In the genomic region with DNA sequence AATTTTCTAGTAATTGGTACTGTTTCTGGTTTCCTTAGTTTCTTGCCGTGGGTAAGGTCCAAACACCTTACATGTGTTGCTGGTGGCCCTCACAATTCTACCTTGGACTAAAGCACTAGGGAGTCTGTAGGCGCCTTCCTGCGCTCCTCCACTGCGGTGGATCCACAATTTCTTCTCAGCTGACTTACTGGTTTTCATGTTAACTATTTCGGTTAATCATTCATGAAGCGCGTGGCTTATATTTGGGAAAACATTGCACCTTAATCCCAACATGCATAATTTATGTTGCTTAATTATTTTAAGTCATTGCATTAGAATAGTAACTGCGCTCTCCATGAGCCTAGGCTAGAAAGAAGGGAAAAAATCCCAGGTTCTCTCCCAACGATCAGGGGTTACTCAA, we compare ENCODE assay signal across 8 cellular contexts. TPM values are rescaled to one million over a fixed set of nuclear protein-coding genes. Genes with fewer than 3 reads are reported as not detected.
DNase-seq lines count a peak whose midpoint lies in the region; ATAC-seq and TF ChIP-seq lines count a peak whose summit lies in the region.

No MANE protein-coding gene starts in this region.

- H3K27ac Mint-ChIP-seq in activated CD4-positive, alpha-beta T cell treated with anti-CD3 and anti-CD28 coated beads, Interleukin-2, amount 10 ng/mL, durations not matched to agents 7 days and 5 days: peak overlapping the region; percentile 95
- peak overlapping the region; percentile 89 for H3K27ac Mint-ChIP-seq in activated CD4-positive, alpha-beta memory T cell treated with anti-CD3 and anti-CD28 coated beads for 36 hours

- H3K9me3 ChIP-seq in iPS-15b (ENCODE audit: control insufficient read depth, insufficient read depth, low read length): no peaks in the 10 kb centered on the region
- H3K9me3 ChIP-seq in spleen: no peaks in the 10 kb centered on the region

- DNase-seq in activated CD4-positive, alpha-beta T cell treated with anti-CD3 and anti-CD28 coated beads, Interleukin-2, amount 10 ng/mL, durations not matched to agents 7 days and 5 days: no peak
- no peak for DNase-seq in activated CD4-positive, alpha-beta T cell treated with anti-CD3 and anti-CD28 coated beads for 4 hours
- DNase-seq in activated CD4-positive, alpha-beta memory T cell treated with anti-CD3 and anti-CD28 coated beads for 36 hours: no peak
- DNase-seq in spleen (no peak), putamen (ENCODE audit: low spot score) (no peak)

- TF ChIP-seq CTCF in spleen (IDR thresholded peaks at IDR 0.05 in 8 of 11, conservative IDR thresholded peaks at IDR 0.05 in 3 of 11): no peak

- H3K4me1 ChIP-seq in iPS-15b (ENCODE audit: control insufficient read depth, insufficient read depth, low read length) (no peaks in the 10 kb centered on the region), spleen (peaks cover 11 to 47% (median 38%) of the 10 kb centered on the region in 6 donors)

- intact Hi-C loops in activated CD4-positive, alpha-beta memory T cell treated with anti-CD3 and anti-CD28 coated beads for 36 hours (cut with micrococcal nuclease): loop anchor here (1.0 to 10.0 kb wide), 5 partner anchors 28 to 538 kb away; partner anchors contain the start of genes ANKRD10, ING1 and NAXD
- intact Hi-C loops in spleen (cut with DNase I; ENCODE audit: low total_unique reads): no loop called here

- peak overlapping the region; percentile 96 for H3K9ac ChIP-seq in iPS-15b (ENCODE audit: low read depth, low read length)

- no peaks in the 10 kb centered on the region for H3K9me3 Mint-ChIP-seq in activated CD4-positive, alpha-beta T cell treated with anti-CD3 and anti-CD28 coated beads, Interleukin-2, amount 10 ng/mL, durations not matched to agents 7 days and 5 days
- H3K9me3 Mint-ChIP-seq in activated CD4-positive, alpha-beta memory T cell treated with anti-CD3 and anti-CD28 coated beads for 36 hours: no peaks in the 10 kb centered on the region

- H3K4me1 Mint-ChIP-seq in activated CD4-positive, alpha-beta T cell treated with anti-CD3 and anti-CD28 coated beads, Interleukin-2, amount 10 ng/mL, durations not matched to agents 7 days and 5 days: peaks cover 32% of the 10 kb centered on the region
- H3K4me1 Mint-ChIP-seq in activated CD4-positive, alpha-beta memory T cell treated with anti-CD3 and anti-CD28 coated beads for 36 hours (ENCODE audit: low read depth): peaks cover 28% of the 10 kb centered on the region

- ATAC-seq in GM18909 (IDR thresholded peaks at IDR 0.05; ENCODE audit: poor library complexity, unreplicated experiment) (no peak), GM19351 (IDR thresholded peaks at IDR 0.05; ENCODE audit: unreplicated experiment) (no peak)

- H3K36me3 ChIP-seq in iPS-15b (ENCODE audit: control insufficient read depth, insufficient read depth, low read length) (no peaks in the 10 kb centered on the region), spleen (no peaks in the 10 kb centered on the region)

- peak overlapping the region; percentile 92 to 98 (median 96) for H3K27ac ChIP-seq in spleen

- POLR2A ChIA-PET in activated CD4-positive, alpha-beta T cell treated with anti-CD3 and anti-CD28 coated beads, Interleukin-2, amount 10 ng/mL, durations not matched to agents 7 days and 5 days (lab: Charles Lee): no interaction called here
- POLR2A ChIA-PET in activated CD4-positive, alpha-beta memory T cell treated with anti-CD3 and anti-CD28 coated beads for 36 hours (lab: Charles Lee): interaction anchor here (0.6 to 1.0 kb wide), 3 partner anchors 28 to 50 kb away, joined by 3 read pairs; no protein-coding TSS in a partner anchor

- H3K36me3 Mint-ChIP-seq in activated CD4-positive, alpha-beta T cell treated with anti-CD3 and anti-CD28 coated beads, Interleukin-2, amount 10 ng/mL, durations not matched to agents 7 days and 5 days (ENCODE audit: low read depth): peaks cover 10% of the 10 kb centered on the region
- peaks cover 3% of the 10 kb centered on the region for H3K36me3 Mint-ChIP-seq in activated CD4-positive, alpha-beta memory T cell treated with anti-CD3 and anti-CD28 coated beads for 36 hours

- H3K4me3 Mint-ChIP-seq in activated CD4-positive, alpha-beta T cell treated with anti-CD3 and anti-CD28 coated beads, Interleukin-2, amount 10 ng/mL, durations not matched to agents 7 days and 5 days: peak overlapping the region; percentile 95
- H3K4me3 Mint-ChIP-seq in activated CD4-positive, alpha-beta memory T cell treated with anti-CD3 and anti-CD28 coated beads for 36 hours: peak overlapping the region; percentile 87

- 28 to 37% (median 34%) methylated on average over 9 of the region's 9 CpGs for WGBS in spleen, 5 donors

- H3K4me3 ChIP-seq in iPS-15b (ENCODE audit: low read depth, low read length) (peak overlapping the region; percentile 82), spleen (peak overlapping the region; percentile 56 to 93 (median 83))

- no peak for TF ChIP-seq POLR2A in spleen (IDR thresholded peaks at IDR 0.05)

- no peaks in the 10 kb centered on the region for H3K27me3 ChIP-seq in iPS-15b (ENCODE audit: control insufficient read depth, insufficient read depth, low read length)
- H3K27me3 ChIP-seq in spleen (replicated peaks in 1 of 7): no peaks in the 10 kb centered on the region

- CTCF ChIA-PET in activated CD4-positive, alpha-beta T cell treated with anti-CD3 and anti-CD28 coated beads, Interleukin-2, amount 10 ng/mL, durations not matched to agents 7 days and 5 days (lab: Charles Lee): no interaction called here
- CTCF ChIA-PET in activated CD4-positive, alpha-beta memory T cell treated with anti-CD3 and anti-CD28 coated beads for 36 hours (lab: Charles Lee): interaction anchor here (0.9 to 1.5 kb wide), 3 partner anchors 22 to 82 kb away, joined by 3 to 4 read pairs (median 3); no protein-coding TSS in a partner anchor

- peaks cover 26% of the 10 kb centered on the region for H3K27me3 Mint-ChIP-seq in activated CD4-positive, alpha-beta T cell treated with anti-CD3 and anti-CD28 coated beads, Interleukin-2, amount 10 ng/mL, durations not matched to agents 7 days and 5 days
- H3K27me3 Mint-ChIP-seq in activated CD4-positive, alpha-beta memory T cell treated with anti-CD3 and anti-CD28 coated beads for 36 hours: peaks cover 3% of the 10 kb centered on the region

RNA-seq across cellular contexts. Expression of gene ARHGEF7, which starts 37.7 kb away (rescaled TPM):
- 10 to 100 TPM; 64.5 to 72.2 TPM for total RNA-seq in activated CD4-positive, alpha-beta T cell treated with anti-CD3 and anti-CD28 coated beads, Interleukin-2, amount 10 ng/mL, durations not matched to agents 7 days and 5 days
- 10 to 100 TPM; 53.1 to 53.4 TPM for total RNA-seq in activated CD4-positive, alpha-beta memory T cell treated with anti-CD3 and anti-CD28 coated beads for 36 hours
- 100 to 1,000 TPM; 102 to 192 (median 145) TPM for total RNA-seq in spleen
- 10 to 100 TPM; 18.0 to 39.1 (median 32.1) TPM for polyA plus RNA-seq in spleen
